ENCODE assay signal across 7 cellular contexts in the genomic region with DNA sequence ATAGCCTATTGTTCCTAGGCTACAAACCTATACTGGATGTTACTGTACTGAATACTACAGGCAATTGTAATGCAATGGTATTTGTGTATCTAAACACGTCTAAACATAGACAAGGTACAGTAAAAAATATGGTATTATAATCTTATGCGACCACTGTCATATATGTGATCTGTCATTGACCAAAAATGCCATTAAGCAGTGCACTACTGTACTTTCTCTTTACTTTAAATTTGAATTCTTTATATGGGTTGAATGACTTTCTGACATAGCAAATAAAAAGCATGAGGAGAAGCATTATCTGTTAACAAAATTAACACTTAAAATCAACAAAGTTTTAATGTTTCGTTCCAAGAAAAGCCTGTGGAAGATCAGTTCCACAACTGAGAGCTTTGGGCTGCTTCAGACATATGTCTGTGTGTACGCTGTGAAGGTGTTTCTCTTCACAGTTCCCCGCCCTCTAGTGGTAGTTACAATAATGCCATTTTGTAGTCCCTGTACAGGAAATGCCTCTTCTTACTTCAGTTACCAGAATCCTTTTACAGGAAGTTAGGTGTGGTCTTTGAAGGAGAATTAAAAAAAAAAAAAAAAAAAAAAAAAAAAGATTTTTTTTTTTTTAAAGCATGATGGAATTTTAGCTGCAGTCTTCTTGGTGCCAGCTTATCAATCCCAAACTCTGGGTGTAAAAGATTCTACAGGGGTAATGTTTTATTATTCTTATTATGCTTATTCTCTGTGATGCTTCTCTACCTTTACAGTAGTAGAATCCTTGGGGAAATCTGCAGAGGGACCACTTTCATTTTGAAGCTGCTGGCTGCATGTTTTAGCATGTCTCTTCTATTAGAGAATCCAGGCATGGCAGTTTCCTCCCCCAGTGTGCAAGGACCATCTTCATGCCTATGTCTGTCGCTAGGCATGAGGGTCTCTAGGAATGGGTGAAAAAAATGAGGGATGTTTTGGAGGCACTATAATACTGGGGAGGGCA. TPM values are rescaled to one million over a fixed set of nuclear protein-coding genes. Genes with fewer than 3 reads are reported as not detected.
DNase-seq lines count a peak whose midpoint lies in the region; ATAC-seq and TF ChIP-seq lines count a peak whose summit lies in the region.

No MANE protein-coding gene starts in this region.

- H3K4me3 Mint-ChIP-seq in activated T-cell treated with anti-CD3 and anti-CD28 coated beads, Interleukin-2, amount 50 U/mL, for 72 hours: peak overlapping the region in 1 of 2 donors; percentile 61

- no peaks in the 10 kb centered on the region for H3K4me1 Mint-ChIP-seq in activated T-cell treated with anti-CD3 and anti-CD28 coated beads, Interleukin-2, amount 50 U/mL, for 72 hours (ENCODE audit: low read depth)

- H3K9me3 Mint-ChIP-seq in activated T-cell treated with anti-CD3 and anti-CD28 coated beads, Interleukin-2, amount 50 U/mL, for 72 hours: no peaks in the 10 kb centered on the region

- peak; percentile 100 for ATAC-seq in GM21367 (IDR thresholded peaks at IDR 0.05; ENCODE audit: unreplicated experiment)
- ATAC-seq in HG03571 (IDR thresholded peaks at IDR 0.05; ENCODE audit: unreplicated experiment): peak; percentile 100
- peak; percentile 100 for ATAC-seq in activated T-cell treated with anti-CD3 and anti-CD28 coated beads, Interleukin-2, amount 50 U/mL, for 72 hours (replicated peaks in 1 of 2)
- ATAC-seq in omental fat pad (ENCODE audit: low FRiP score): peak; percentile 94

- no peak for TF ChIP-seq CTCF in omental fat pad (IDR thresholded peaks at IDR 0.05)

- H3K27me3 Mint-ChIP-seq in activated T-cell treated with anti-CD3 and anti-CD28 coated beads, Interleukin-2, amount 50 U/mL, for 72 hours (ENCODE audit: low read depth): no peaks in the 10 kb centered on the region

- DNase-seq in GDM1 (lab: John Stamatoyannopoulos, UW) (peak; percentile 45), NCI-H510A treated with DMSO at 0.1 percent for 48 hours (lab: John Stamatoyannopoulos, UW) (peak; percentile 67), germinal center (ENCODE audit: low spot score) (peak; percentile 58), omental fat pad (ENCODE audit: low spot score) (no peak)
- peak; percentile 53 to 58 for DNase-seq in activated T-cell treated with anti-CD3 and anti-CD28 coated beads, Interleukin-2, amount 50 U/mL, for 72 hours

- no peaks in the 10 kb centered on the region for H3K36me3 Mint-ChIP-seq in activated T-cell treated with anti-CD3 and anti-CD28 coated beads, Interleukin-2, amount 50 U/mL, for 72 hours (ENCODE audit: insufficient read depth in 2 of 2)

- H3K27ac Mint-ChIP-seq in activated T-cell treated with anti-CD3 and anti-CD28 coated beads, Interleukin-2, amount 50 U/mL, for 72 hours: peak overlapping the region; percentile 28

RNA-seq across cellular contexts. Expression of a gene that starts 54.5 kb away (rescaled TPM):
- total RNA-seq in activated T-cell treated with anti-CD3 and anti-CD28 coated beads, Interleukin-2, amount 50 U/mL, for 72 hours: under 1 TPM in 1 of 2 donors, not detected in 1; 0.12 TPM
- 1 to 10 TPM in 1 of 4 donors, under 1 TPM in 2, not detected in 1; 0.36 to 1.8 (median 0.56) TPM for total RNA-seq in omental fat pad
